ENCODE assay signal across 1 cellular context in genomic region chr16:11635679-11636171, GRCh38.
TF ChIP-seq lines count a peak whose summit lies in the region.

No MANE protein-coding gene starts in this region.

TF ChIP-seq in H1, 55 proteins besides CTCF, POLR2A, EP300 and RAD21:
- TF ChIP-seq SAP30 (IDR thresholded peaks at IDR 0.05; ENCODE audit: insufficient read depth, insufficient replicate concordance, low read length) (no peak), E2F6 (IDR thresholded peaks at IDR 0.05) (peak; percentile 59; the same call in 1 of the 2 replicates), KDM1A (IDR thresholded peaks at IDR 0.05; ENCODE audit: borderline replicate concordance, low read length) (peak; percentile 82), USF2 (IDR thresholded peaks at IDR 0.05; ENCODE audit: low read length) (no peak), SUZ12 (IDR thresholded peaks at IDR 0.05; ENCODE audit: low read length) (0 out of 2 replicates have a peak, but pooled peaks have one; percentile 24), HDAC6 (IDR thresholded peaks at IDR 0.05; ENCODE audit: low read depth, low read length) (no peak), MAFK (IDR thresholded peaks at IDR 0.05; ENCODE audit: low read depth, low read length) (no peak), SIRT6 (IDR thresholded peaks at IDR 0.05; ENCODE audit: low read length) (no peak), YY1 (IDR thresholded peaks at IDR 0.05; ENCODE audit: low read depth, low read length) (0 out of 2 replicates have a peak, but pooled peaks have one; percentile 2), SP1 (IDR thresholded peaks at IDR 0.05; ENCODE audit: low read depth, low read length) (no peak), CHD2 (IDR thresholded peaks at IDR 0.05; ENCODE audit: low read length) (no peak), ASH2L (IDR thresholded peaks at IDR 0.05; ENCODE audit: low read length) (no peak), FOSL1 (IDR thresholded peaks at IDR 0.05; ENCODE audit: insufficient read depth, low read depth, low read length) (no peak), CTBP2 (IDR thresholded peaks at IDR 0.05; ENCODE audit: borderline replicate concordance, insufficient read depth, insufficient read length, low read length) (no peak)
- TF ChIP-seq, protein P1, sequence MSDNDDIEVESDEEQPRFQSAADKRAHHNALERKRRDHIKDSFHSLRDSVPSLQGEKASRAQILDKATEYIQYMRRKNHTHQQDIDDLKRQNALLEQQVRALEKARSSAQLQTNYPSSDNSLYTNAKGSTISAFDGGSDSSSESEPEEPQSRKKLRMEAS (IDR thresholded peaks at IDR 0.05): peak; percentile 75
